ENCODE assay signal across 9 cellular contexts in the genomic region with DNA sequence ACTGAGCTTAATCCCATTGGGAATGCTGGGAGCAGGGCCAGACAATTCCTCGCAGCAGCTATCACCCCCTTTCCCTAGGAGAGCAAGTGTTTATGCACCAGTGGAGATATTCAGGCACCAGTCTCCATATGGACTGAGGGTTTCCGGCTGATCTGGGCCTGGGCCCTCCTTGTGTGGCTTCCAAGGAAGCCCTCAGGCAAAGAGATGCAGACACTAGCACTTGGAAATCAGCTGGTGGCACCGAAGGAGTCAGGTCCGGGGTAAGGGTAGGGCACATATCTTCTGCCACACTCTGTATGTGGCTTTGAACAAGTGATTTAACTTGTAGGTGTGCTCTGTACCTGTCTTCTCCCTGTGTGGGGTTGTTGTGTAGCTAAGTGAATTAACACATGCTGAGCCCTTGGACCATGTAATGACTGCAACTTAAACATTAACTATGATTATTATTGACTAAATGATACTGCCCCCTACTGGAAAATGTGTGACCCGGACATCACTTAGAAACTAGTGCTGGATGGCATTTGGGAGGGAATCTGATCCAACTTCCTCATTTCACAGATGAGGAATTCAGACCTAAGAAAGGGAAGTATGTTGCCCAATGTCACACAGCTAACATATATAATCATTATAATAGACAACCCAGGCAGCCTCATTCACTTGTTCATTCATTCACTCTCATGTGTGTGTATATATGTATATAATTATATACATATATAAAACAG. TPM values are rescaled to one million over a fixed set of nuclear protein-coding genes. Genes with fewer than 3 reads are reported as not detected.
DNase-seq lines count a peak whose midpoint lies in the region; ATAC-seq and TF ChIP-seq lines count a peak whose summit lies in the region.
"Had no signal": no experiment of that assay in that cellular context is flagged by ENCODE, and none has a peak within 500 bp of the region (broad histone marks: within the 10 kb centered on the region; RNA-seq: fewer than 3 reads in every experiment).

No MANE protein-coding gene starts in this region.

- no peaks in the 10 kb centered on the region for H3K9me3 Mint-ChIP-seq in CD8-positive, alpha-beta T cell
- H3K9me3 Mint-ChIP-seq in H9 = no peaks in the 10 kb centered on the region
- no peaks in the 10 kb centered on the region for H3K9me3 Mint-ChIP-seq in chondrocyte (ENCODE audit: low read depth)

- no peak overlapping the region for H3K27ac Mint-ChIP-seq in CD8-positive, alpha-beta T cell
- peak overlapping the region in 1 of 3 experiments; percentile 24; a peak in 1 of 7 replicates for H3K27ac Mint-ChIP-seq in H9
- H3K27ac Mint-ChIP-seq in chondrocyte (ENCODE audit: unreplicated experiment) = no peak overlapping the region

- no CpG with 5 or more reads among the region's 5 CpGs for WGBS in H9 (ENCODE audit: extremely low coverage, insufficient read length, low lambda C conversion rate)

- H2BK20ac ChIP-seq in H9 (ENCODE audit: low read depth, low read length, poor library complexity, severe bottlenecking) = no peak overlapping the region

- no peaks in the 10 kb centered on the region for H3K27me3 ChIP-seq in CD8-positive, alpha-beta T cell (ENCODE audit: insufficient read depth, low read length)
- H3K27me3 ChIP-seq in H9 (ENCODE audit: insufficient read depth, low read length) = no peaks in the 10 kb centered on the region

- no peak overlapping the region for H4K91ac ChIP-seq in H9 (ENCODE audit: insufficient read length, low read depth, low read length)

- TF ChIP-seq CTCF in CD8-positive, alpha-beta T cell (IDR thresholded peaks at IDR 0.05) = peak; percentile 64
- TF ChIP-seq CTCF in H9 (conservative IDR thresholded peaks at IDR 0.05) (peak; percentile 85), chondrocyte (IDR thresholded peaks at IDR 0.05) (peak; percentile 81)

- no peak overlapping the region for H3K4me2 ChIP-seq in H9 (ENCODE audit: insufficient read depth, insufficient read length, low read length)

- no peak overlapping the region for H3T11ph ChIP-seq in H9 (ENCODE audit: low read length)

- H3K4me1 ChIP-seq in CD8-positive, alpha-beta T cell (ENCODE audit: insufficient read depth, low read length) = no peaks in the 10 kb centered on the region
- H3K4me1 ChIP-seq in H9 (ENCODE audit: insufficient read depth, low read length) = no peaks in the 10 kb centered on the region

- peaks cover 7% of the 10 kb centered on the region for H3K27me3 Mint-ChIP-seq in CD8-positive, alpha-beta T cell (ENCODE audit: low read depth)
- H3K27me3 Mint-ChIP-seq in H9 (ENCODE audit: low read depth) = peaks cover 8% of the 10 kb centered on the region; the same call in 1 of the 2 replicates
- H3K27me3 Mint-ChIP-seq in chondrocyte (ENCODE audit: low read depth) = peaks cover 40% of the 10 kb centered on the region

- no peak overlapping the region for H2BK120ac ChIP-seq in H9 (ENCODE audit: low read depth, low read length, poor library complexity, severe bottlenecking)

- DNase-seq in CD8-positive, alpha-beta T cell = no peak
- DNase-seq in H9 (peak; percentile 47), NOMO-1 (lab: John Stamatoyannopoulos, UW; ENCODE audit: unreplicated experiment in 2 of 2) (peak; percentile 47 to 98), chondrocyte (ENCODE audit: low spot score) (no peak), lung microvascular endothelial cell (ENCODE audit: low read depth in 2 of 2) (peak; percentile 56 to 66), T-helper 9 cell (no peak)
- DNase-seq in activated CD4-positive, CD25-positive, alpha-beta regulatory T cell treated with anti-CD3 and anti-CD28 coated beads, Interleukin-2, amount 50 U/mL, for 72 hours = no peak

- no peak overlapping the region for H3K4me3 ChIP-seq in CD8-positive, alpha-beta T cell (ENCODE audit: low read depth, low read length)

- H3K23ac ChIP-seq in H9 (ENCODE audit: insufficient read length, low read depth, low read length) = no peak overlapping the region

- CTCF ChIA-PET in CD8-positive, alpha-beta T cell (lab: Charles Lee) = interaction anchor here (0.6 to 8.1 kb wide), 26 partner anchors 9 to 1226 kb away, joined by 3 to 70 read pairs (median 6); a partner anchor contains a TSS

- no peaks in the 10 kb centered on the region for H3K23me2 ChIP-seq in H9 (ENCODE audit: insufficient read length, low read depth, low read length, poor library complexity, severe bottlenecking)

- H3K9me3 ChIP-seq in CD8-positive, alpha-beta T cell (ENCODE audit: low read length) = no peaks in the 10 kb centered on the region
- H3K9me3 ChIP-seq in H9 (ENCODE audit: control insufficient read depth, low read depth, low read length) = no peaks in the 10 kb centered on the region

- peaks cover 5% of the 10 kb centered on the region for H3K36me3 Mint-ChIP-seq in CD8-positive, alpha-beta T cell
- no peaks in the 10 kb centered on the region for H3K36me3 Mint-ChIP-seq in H9 (ENCODE audit: insufficient read depth in 1 of 3, low read depth in 3 of 3)
- H3K36me3 Mint-ChIP-seq in chondrocyte (ENCODE audit: low read depth) = no peaks in the 10 kb centered on the region

- POLR2A ChIA-PET in CD8-positive, alpha-beta T cell (lab: Charles Lee) = interaction anchor here (1.0 to 2.2 kb wide), 3 partner anchors 35 to 87 kb away, joined by 3 to 10 read pairs (median 3); a partner anchor contains a TSS

- H4K20me1 ChIP-seq in H9 (ENCODE audit: control insufficient read depth, insufficient read depth, insufficient read length) = no peaks in the 10 kb centered on the region

- peaks cover under 1% of the 10 kb centered on the region for H3K4me1 Mint-ChIP-seq in CD8-positive, alpha-beta T cell (ENCODE audit: low read depth)
- H3K4me1 Mint-ChIP-seq in H9 (peaks cover 11 to 13% of the 10 kb centered on the region in 2 experiments), chondrocyte (ENCODE audit: low read depth) (no peaks in the 10 kb centered on the region)

- H2AK5ac ChIP-seq in H9 (ENCODE audit: insufficient read length, low read length) = no peak overlapping the region

- H3K79me2 ChIP-seq in H9 (ENCODE audit: insufficient read depth, low read length) = no peaks in the 10 kb centered on the region

- H2BK5ac ChIP-seq in H9 (ENCODE audit: insufficient read length, low read length) = no peak overlapping the region

- H3K36me3 ChIP-seq in CD8-positive, alpha-beta T cell (ENCODE audit: insufficient read depth, low read length) = no peaks in the 10 kb centered on the region

- H4K5ac ChIP-seq in H9 (ENCODE audit: insufficient read length, low read depth, low read length) = no peak overlapping the region

- no peak overlapping the region for H4K8ac ChIP-seq in H9 (replicated peaks; ENCODE audit: insufficient read length, low read depth, low read length)

- H3K79me1 ChIP-seq in H9 (ENCODE audit: insufficient read depth, low read depth, low read length, poor library complexity, severe bottlenecking) = no peaks in the 10 kb centered on the region

- no peak overlapping the region for H3K56ac ChIP-seq in H9 (ENCODE audit: insufficient read length, low read depth, low read length)

- no peak overlapping the region for H3K14ac ChIP-seq in H9 (ENCODE audit: insufficient read depth, low read length)

- no peak overlapping the region for H2BK15ac ChIP-seq in H9 (ENCODE audit: low read depth, low read length)

- no peak overlapping the region for H3K4ac ChIP-seq in H9 (ENCODE audit: low read depth, low read length)

- H2AFZ ChIP-seq in H9 (ENCODE audit: low read length) = no peak overlapping the region

- no peak overlapping the region for H2BK12ac ChIP-seq in H9 (ENCODE audit: insufficient read length, low read depth, low read length)

- H3K4me3 Mint-ChIP-seq in CD8-positive, alpha-beta T cell = no peak overlapping the region
- H3K4me3 Mint-ChIP-seq in H9 (no peak overlapping the region), chondrocyte (ENCODE audit: unreplicated experiment) (no peak overlapping the region)

- intact Hi-C loops in CD8-positive, alpha-beta T cell (cut with DNase I, micrococcal nuclease) = loop anchor here (1.0 to 2.0 kb wide), 4 partner anchors 87 to 321 kb away; a partner anchor contains a TSS

- H3K9ac ChIP-seq in H9 (ENCODE audit: extremely low read depth, insufficient read length, low read length) = no peak overlapping the region

- no peak overlapping the region for H3K18ac ChIP-seq in H9 (ENCODE audit: insufficient read length, low read depth, low read length)

- H3K27ac ChIP-seq in CD8-positive, alpha-beta T cell (ENCODE audit: low read depth, low read length) = no peak overlapping the region
- no peak overlapping the region for H3K27ac ChIP-seq in H9 (ENCODE audit: insufficient read length, low read depth, low read length)

- ATAC-seq in CD8-positive, alpha-beta T cell = peak; percentile 52
- no peak for ATAC-seq in GM21717 (IDR thresholded peaks at IDR 0.05; ENCODE audit: unreplicated experiment)

RNA-seq across cellular contexts. Expression of a gene that starts 19.3 kb away (rescaled TPM):
- total RNA-seq in CD8-positive, alpha-beta T cell = not detected
- total RNA-seq in H9 (2021) = 57.1 and 59.6 TPM in 2 replicates
- not detected in 3 replicates for total RNA-seq in chondrocyte
- total RNA-seq in lung microvascular endothelial cell = not detected in 2 replicates
- total RNA-seq: skeletal muscle tissue had no signal

RNA-seq across cellular contexts. Expression of a gene that starts 34.3 kb away (rescaled TPM):
- total RNA-seq in CD8-positive, alpha-beta T cell = 100 to 1,000 TPM; 213 to 230 TPM
- total RNA-seq in H9 (2021) = 73.9 and 78.9 TPM in 2 replicates
- total RNA-seq in chondrocyte = 100.0 to 116 TPM (median 105 TPM) in 3 replicates
- total RNA-seq in lung microvascular endothelial cell = 17.4 and 22.2 TPM in 2 replicates

RNA-seq across cellular contexts. Expression of a gene that starts 42.2 kb away (rescaled TPM):
- 10 to 100 TPM; 25.0 to 27.6 TPM for total RNA-seq in CD8-positive, alpha-beta T cell
- total RNA-seq in H9 (2021) (39.1 and 39.3 TPM in 2 replicates), chondrocyte (11.3 to 47.0 TPM (median 46.6 TPM) in 3 replicates), lung microvascular endothelial cell (5.0 and 5.2 TPM in 2 replicates)

Comparison
In these comparisons a context has a peak if more than half of its experiments do, and no peak if none do; other contexts are left out.
1. DNase-seq: peak in H9 (single experiment), NOMO-1 (2 of 2) and lung microvascular endothelial cell (2 of 2); none in CD8-positive, alpha-beta T cell (0 of 7), chondrocyte (single experiment), activated CD4-positive, CD25-positive, alpha-beta regulatory T cell treated with anti-CD3 and anti-CD28 coated beads, Interleukin-2, amount 50 U/mL, for 72 hours (single experiment) and T-helper 9 cell (single experiment).
2. RNA of a gene that starts 19.3 kb away (total RNA-seq): 57.1 to 59.6 TPM in H9; not detected in CD8-positive, alpha-beta T cell, not detected in chondrocyte and not detected in lung microvascular endothelial cell; every median in the first group is over 10 times any median in the second.
3. Peak in every context shown above with its lines, with median percentiles within 50 percentile points of each other: CTCF ChIP-seq.